8 cellular contexts compared by ENCODE assay signal in the genomic region with DNA sequence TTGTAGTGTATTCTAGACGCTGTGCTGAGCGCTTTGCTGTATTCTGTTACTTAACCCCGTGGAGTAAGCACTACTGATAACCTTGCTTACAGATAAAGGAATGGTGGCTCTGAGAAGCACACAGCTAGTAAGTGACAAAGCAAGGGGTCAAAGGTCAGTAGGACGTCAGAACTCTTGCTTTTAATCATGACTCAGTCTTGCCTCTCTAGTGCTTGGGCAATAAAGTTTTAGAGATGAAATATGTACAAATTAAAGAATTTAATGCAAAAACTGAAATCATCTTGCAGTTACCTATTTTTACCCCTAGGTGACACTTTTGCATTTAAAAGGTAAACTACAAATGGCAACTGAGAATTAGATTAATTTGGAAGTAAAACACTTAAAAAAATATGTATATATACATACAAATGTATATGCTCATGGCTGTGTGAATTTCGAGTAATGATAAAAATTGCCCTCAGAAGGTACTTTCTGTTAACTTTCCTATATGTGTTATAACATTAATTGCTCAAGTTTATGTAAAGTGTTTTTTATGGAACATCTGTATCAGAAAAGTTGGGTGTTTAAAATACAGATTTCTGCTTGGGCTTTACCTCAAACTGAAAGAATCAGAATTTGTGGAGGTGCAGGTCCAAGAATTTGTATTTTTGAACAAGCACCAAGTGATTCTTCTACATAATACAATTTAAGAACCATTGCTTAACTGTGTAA.
DNase-seq lines count a peak whose midpoint lies in the region; ATAC-seq and TF ChIP-seq lines count a peak whose summit lies in the region.

No MANE protein-coding gene starts in this region.

- TF ChIP-seq CTCF in breast epithelium (IDR thresholded peaks at IDR 0.05) (peak in 2 of 3 donors; percentile 39 to 42), neural crest cell (conservative IDR thresholded peaks at IDR 0.05) (peak; percentile 78)

- ATAC-seq in activated T-cell treated with anti-CD3 and anti-CD28 coated beads, Interleukin-2, amount 50 U/mL, for 72 hours (replicated peaks in 1 of 2), result no peak
- no peak for ATAC-seq in HG02973 (IDR thresholded peaks at IDR 0.05; ENCODE audit: unreplicated experiment)

- H3K27me3 Mint-ChIP-seq in neural crest cell (ENCODE audit: low read depth), result peaks cover 2% of the 10 kb centered on the region
- H3K27me3 Mint-ChIP-seq in activated T-cell treated with anti-CD3 and anti-CD28 coated beads, Interleukin-2, amount 50 U/mL, for 72 hours (ENCODE audit: low read depth), result peaks cover 30% of the 10 kb centered on the region

- H3K9me3 Mint-ChIP-seq in neural crest cell, result peaks cover 6% of the 10 kb centered on the region
- H3K9me3 Mint-ChIP-seq in activated T-cell treated with anti-CD3 and anti-CD28 coated beads, Interleukin-2, amount 50 U/mL, for 72 hours, result no peaks in the 10 kb centered on the region

- H3K36me3 ChIP-seq in breast epithelium, result no peaks in the 10 kb centered on the region

- no peaks in the 10 kb centered on the region for H3K4me1 Mint-ChIP-seq in neural crest cell
- no peaks in the 10 kb centered on the region for H3K4me1 Mint-ChIP-seq in activated T-cell treated with anti-CD3 and anti-CD28 coated beads, Interleukin-2, amount 50 U/mL, for 72 hours (ENCODE audit: low read depth)

- no peaks in the 10 kb centered on the region for H3K27me3 ChIP-seq in breast epithelium

- H3K4me3 ChIP-seq in breast epithelium, result no peak overlapping the region

- TF ChIP-seq POLR2A in breast epithelium (IDR thresholded peaks at IDR 0.05), result no peak

- no peak overlapping the region for H3K27ac Mint-ChIP-seq in neural crest cell (ENCODE audit: unreplicated experiment)
- no peak overlapping the region for H3K27ac Mint-ChIP-seq in activated T-cell treated with anti-CD3 and anti-CD28 coated beads, Interleukin-2, amount 50 U/mL, for 72 hours

- no peaks in the 10 kb centered on the region for H3K4me1 ChIP-seq in breast epithelium

- H3K9me3 ChIP-seq in breast epithelium, result no peaks in the 10 kb centered on the region

- peaks cover 3% of the 10 kb centered on the region for H3K36me3 Mint-ChIP-seq in neural crest cell (ENCODE audit: low read depth)
- H3K36me3 Mint-ChIP-seq in activated T-cell treated with anti-CD3 and anti-CD28 coated beads, Interleukin-2, amount 50 U/mL, for 72 hours (ENCODE audit: insufficient read depth in 2 of 2), result peaks cover 0 to 2% of the 10 kb centered on the region in 2 donors

- peak; percentile 57 for DNase-seq in DMS53 (lab: John Stamatoyannopoulos, UW)
- DNase-seq in LoVo (ENCODE audit: low spot score), result peak; percentile 50
- no peak for DNase-seq in breast epithelium (ENCODE audit: low spot score in 2 of 2)
- no peak for DNase-seq in neural crest cell (ENCODE audit: low read depth, low spot score)
- no peak for DNase-seq in C1 segment of cervical spinal cord (lab: John Stamatoyannopoulos, UW)
- DNase-seq in activated T-cell treated with anti-CD3 and anti-CD28 coated beads, Interleukin-2, amount 50 U/mL, for 72 hours, result no peak
- no peak for DNase-seq in activated gamma-delta T cell treated with Interleukin-2 at 50 U/mL for 16 hours

- intact Hi-C loops in breast epithelium (cut with DNase I; ENCODE audit: low total_unique reads), result no loop called here

- no peak overlapping the region for H3K27ac ChIP-seq in breast epithelium

- no peak overlapping the region for H3K4me3 Mint-ChIP-seq in neural crest cell
- H3K4me3 Mint-ChIP-seq in activated T-cell treated with anti-CD3 and anti-CD28 coated beads, Interleukin-2, amount 50 U/mL, for 72 hours, result no peak overlapping the region

Comparison
In these comparisons a context has a peak if more than half of its experiments do, and no peak if none do; other contexts are left out.
1. DNase-seq: peak in DMS53 (single experiment) and LoVo (single experiment); none in breast epithelium (0 of 2), neural crest cell (single experiment), C1 segment of cervical spinal cord (0 of 14), activated T-cell treated with anti-CD3 and anti-CD28 coated beads, Interleukin-2, amount 50 U/mL, for 72 hours (0 of 2) and activated gamma-delta T cell treated with Interleukin-2 at 50 U/mL for 16 hours (single experiment).